ENCODE assay signal across 26 cellular contexts in genomic region chr13:101545521-101545920, GRCh38.
DNase-seq lines count a peak whose midpoint lies in the region; ATAC-seq, FAIRE-seq and TF ChIP-seq lines count a peak whose summit lies in the region.
"Had no signal": no experiment of that assay in that cellular context is flagged by ENCODE, and none has a peak within 500 bp of the region (broad histone marks: within the 10 kb centered on the region; RNA-seq: fewer than 3 reads in every experiment).

No MANE protein-coding gene starts in this region.

- no peaks in the 10 kb centered on the region for H3K9me3 ChIP-seq in Panc1 (ENCODE audit: control insufficient read depth, insufficient read depth, low read depth, low read length)
- H3K9me3 ChIP-seq: BLaER1, mucosa of descending colon, stomach had no signal

- H3K36me3 Mint-ChIP-seq in osteocyte (ENCODE audit: unreplicated experiment): peaks cover 40% of the 10 kb centered on the region
- no peaks in the 10 kb centered on the region for H3K36me3 Mint-ChIP-seq in effector memory CD8-positive, alpha-beta T cell (ENCODE audit: insufficient read depth)
- peaks cover 4% of the 10 kb centered on the region for H3K36me3 Mint-ChIP-seq in natural killer cell treated with Interleukin-12 subunit alpha and Interleukin-12 subunit beta and Interleukin-15 and Interleukin-18, amount 100 ng/mL, for 72 hours
- H3K36me3 Mint-ChIP-seq: IgD-negative memory B cell had no signal

- H3K27ac ChIP-seq in Panc1 (ENCODE audit: low read length): no peak overlapping the region
- H3K27ac ChIP-seq: BLaER1, heart left ventricle, HL-60, SK-N-MC, stomach had no signal

- peak; percentile 95 for FAIRE-seq in H54 (lab: Jason Lieb, UNC)
- FAIRE-seq: G401.6, urothelium cell line had no signal

- no TSS peak for BruUV-seq in Panc1 (replicated peaks; lab: Mats Ljungman, UMichigan)

- H3K9me3 Mint-ChIP-seq in osteocyte (ENCODE audit: unreplicated experiment): no peaks in the 10 kb centered on the region
- no peaks in the 10 kb centered on the region for H3K9me3 Mint-ChIP-seq in effector memory CD8-positive, alpha-beta T cell
- peaks cover 3% of the 10 kb centered on the region for H3K9me3 Mint-ChIP-seq in natural killer cell treated with Interleukin-12 subunit alpha and Interleukin-12 subunit beta and Interleukin-15 and Interleukin-18, amount 100 ng/mL, for 72 hours
- H3K9me3 Mint-ChIP-seq: activated CD8-positive, alpha-beta T cell treated with anti-CD3 and anti-CD28 coated beads for 36 hours had no signal

- no peaks in the 10 kb centered on the region for H3K36me3 ChIP-seq in Panc1 (ENCODE audit: control insufficient read depth, insufficient read depth, low read length)
- H3K36me3 ChIP-seq: BLaER1, heart left ventricle, stomach had no signal

- in situ Hi-C loops in Panc1 (cut with HindIII; ENCODE audit: low pct_unique_long_range_greater_than_20kb, low sequenced_read_pairs): no loop called here

- DNase-seq in H54 (ENCODE audit: insufficient read length, low spot score) (no peak), Panc1 (ENCODE audit: low read depth, low spot score) (no peak), cardiac fibroblast (ENCODE audit: low read depth in 2 of 2) (peak in 1 of 2 donors; percentile 43), osteocyte (ENCODE audit: extremely low spot score, unreplicated experiment) (no peak), COR-L47 (lab: John Stamatoyannopoulos, UW) (no peak), RPMI8226 (no peak)
- DNase-seq in effector memory CD8-positive, alpha-beta T cell: no peak
- DNase-seq in natural killer cell treated with Interleukin-12 subunit alpha and Interleukin-12 subunit beta and Interleukin-15 and Interleukin-18, amount 100 ng/mL, for 72 hours (ENCODE audit: low spot score): no peak
- DNase-seq: activated CD8-positive, alpha-beta T cell treated with anti-CD3 and anti-CD28 coated beads for 36 hours; activated gamma-delta T cell treated with Interleukin-2 at 50 U/mL for 16 hours; amniotic stem cell; heart left ventricle; mucosa of descending colon; NCI-H1694; NCI-H774; stimulated activated CD4-positive, alpha-beta T cell treated with anti-CD3 and anti-CD28 coated beads, Interleukin-4, amount 100 ng/mL, for 4 hours; stomach; T-helper 9 cell had no signal

- CTCF ChIA-PET in Panc1 (lab: Charles Lee): no interaction called here

- TF ChIP-seq CTCF in Panc1 (IDR thresholded peaks at IDR 0.05) (peak; percentile 24; the same call in 1 of the 2 replicates), cardiac fibroblast (IDR thresholded peaks at IDR 0.05; ENCODE audit: low read depth, low read length) (peak; percentile 36), osteocyte (IDR thresholded peaks at IDR 0.05) (peak; percentile 39)

- ATAC-seq in Panc1: no peak
- ATAC-seq in effector memory CD8-positive, alpha-beta T cell (replicated peaks): no peak
- ATAC-seq in natural killer cell treated with Interleukin-12 subunit alpha and Interleukin-12 subunit beta and Interleukin-15 and Interleukin-18, amount 100 ng/mL, for 72 hours: no peak
- ATAC-seq: activated CD4-positive, CD25-positive, alpha-beta regulatory T cell treated with anti-CD3 and anti-CD28 coated beads, Interleukin-2, amount 50 U/mL, for 24 hours; activated CD8-positive, alpha-beta T cell treated with anti-CD3 and anti-CD28 coated beads for 36 hours; mucosa of descending colon had no signal

- intact Hi-C loops in Panc1 (cut with micrococcal nuclease; ENCODE audit: unreplicated experiment): no loop called here

- H3K4me3 Mint-ChIP-seq in osteocyte (ENCODE audit: unreplicated experiment): no peak overlapping the region
- no peak overlapping the region for H3K4me3 Mint-ChIP-seq in effector memory CD8-positive, alpha-beta T cell
- no peak overlapping the region for H3K4me3 Mint-ChIP-seq in natural killer cell treated with Interleukin-12 subunit alpha and Interleukin-12 subunit beta and Interleukin-15 and Interleukin-18, amount 100 ng/mL, for 72 hours
- H3K4me3 Mint-ChIP-seq: activated CD8-positive, alpha-beta T cell treated with anti-CD3 and anti-CD28 coated beads for 36 hours; IgD-negative memory B cell had no signal

- TF ChIP-seq POLR2A in H54 (IDR thresholded peaks at IDR 0.05; ENCODE audit: low read depth, low read length): no peak

- no peaks in the 10 kb centered on the region for H3K4me1 ChIP-seq in Panc1 (ENCODE audit: control insufficient read depth, insufficient read depth, low read length)
- H3K4me1 ChIP-seq: BLaER1, heart left ventricle, stomach had no signal

- H3K4me3 ChIP-seq in Panc1 (ENCODE audit: low read depth in 2 of 2, low read length in 2 of 2) (no peak overlapping the region), cardiac fibroblast (replicated peaks in 1 of 2; ENCODE audit: low read depth in 2 of 2, low read length in 2 of 2) (no peak overlapping the region)
- H3K4me3 ChIP-seq: BLaER1, heart left ventricle, mucosa of descending colon, SK-N-MC, smooth muscle cell, stomach had no signal

- POLR2A ChIA-PET in Panc1 (lab: Charles Lee): no interaction called here

- H3K27ac Mint-ChIP-seq in osteocyte (ENCODE audit: unreplicated experiment): peak overlapping the region; percentile 64
- no peak overlapping the region for H3K27ac Mint-ChIP-seq in effector memory CD8-positive, alpha-beta T cell
- no peak overlapping the region for H3K27ac Mint-ChIP-seq in natural killer cell treated with Interleukin-12 subunit alpha and Interleukin-12 subunit beta and Interleukin-15 and Interleukin-18, amount 100 ng/mL, for 72 hours
- H3K27ac Mint-ChIP-seq: activated CD8-positive, alpha-beta T cell treated with anti-CD3 and anti-CD28 coated beads for 36 hours; IgD-negative memory B cell had no signal

- no peaks in the 10 kb centered on the region for H3K27me3 ChIP-seq in Panc1 (ENCODE audit: control insufficient read depth, insufficient read depth, low read length)
- H3K27me3 ChIP-seq: BLaER1, heart left ventricle, stomach had no signal

- no peaks in the 10 kb centered on the region for H3K27me3 Mint-ChIP-seq in osteocyte (ENCODE audit: unreplicated experiment)
- H3K27me3 Mint-ChIP-seq in effector memory CD8-positive, alpha-beta T cell: peaks cover 0 to 9% of the 10 kb centered on the region in 2 donors
- H3K27me3 Mint-ChIP-seq in natural killer cell treated with Interleukin-12 subunit alpha and Interleukin-12 subunit beta and Interleukin-15 and Interleukin-18, amount 100 ng/mL, for 72 hours: peaks cover 2 to 13% of the 10 kb centered on the region in 2 donors

- H3K4me1 Mint-ChIP-seq in osteocyte (ENCODE audit: unreplicated experiment): peaks cover 60% of the 10 kb centered on the region
- H3K4me1 Mint-ChIP-seq in effector memory CD8-positive, alpha-beta T cell (ENCODE audit: low read depth in 2 of 2): no peaks in the 10 kb centered on the region
- H3K4me1 Mint-ChIP-seq in natural killer cell treated with Interleukin-12 subunit alpha and Interleukin-12 subunit beta and Interleukin-15 and Interleukin-18, amount 100 ng/mL, for 72 hours (ENCODE audit: low read depth in 2 of 2): no peaks in the 10 kb centered on the region
- H3K4me1 Mint-ChIP-seq: IgD-negative memory B cell had no signal
